ENCODE assay signal across 13 cellular contexts in genomic region chr20:7362601-7363000, GRCh38.
"Had no signal": no experiment of that assay in that cellular context is flagged by ENCODE, and none has a peak within 500 bp of the region (broad histone marks: within the 10 kb centered on the region; RNA-seq: fewer than 3 reads in every experiment).

No MANE protein-coding gene starts in this region.

- H3K36me3 ChIP-seq: ascending aorta, right atrium auricular region, tibial nerve had no signal

- H3K9me3 ChIP-seq: ascending aorta, right atrium auricular region had no signal

- H3K27ac ChIP-seq: ascending aorta, epithelial cell of prostate, right atrium auricular region, tibial nerve had no signal

- H3K4me3 ChIP-seq: ascending aorta, right atrium auricular region, tibial nerve had no signal

- DNase-seq: activated naive CD4-positive, alpha-beta T cell; activated T-cell treated with anti-CD3 and anti-CD28 coated beads for 4 hours; effector memory CD8-positive, alpha-beta T cell; foreskin melanocyte; mesenchymal stem cell; natural killer cell; posterior cingulate gyrus; stimulated activated CD4-positive, alpha-beta T cell treated with anti-CD3 and anti-CD28 coated beads, Interleukin-2, amount 100 ng/mL, for 48 hours had no signal

- ATAC-seq: effector memory CD8-positive, alpha-beta T cell; natural killer cell; stimulated activated memory B cell treated with anti-CD40 and anti-IgM and Interleukin-4, amounts not matched to agents 10 μg/mL and 1 μg/mL and 100 μg/mL, for 72 hours had no signal

- H3K4me1 ChIP-seq: ascending aorta, right atrium auricular region had no signal

- H3K27me3 ChIP-seq: ascending aorta, right atrium auricular region, tibial nerve had no signal
